ENCODE assay signal across 1 cellular context in genomic region chr3:53704363-53704725, GRCh38.
TF ChIP-seq lines count a peak whose summit lies in the region.

No MANE protein-coding gene starts in this region.

TF ChIP-seq in H1, 55 proteins besides CTCF, POLR2A, EP300 and RAD21 (continued from another document):
- no peak for TF ChIP-seq CHD7 (IDR thresholded peaks at IDR 0.05; ENCODE audit: insufficient replicate concordance, low read length)
- TF ChIP-seq NRF1 (IDR thresholded peaks at IDR 0.05; ENCODE audit: low read depth, low read length): no peak
- TF ChIP-seq ATF2 (IDR thresholded peaks at IDR 0.05; ENCODE audit: low read length): no peak
- TF ChIP-seq CHD2 (IDR thresholded peaks at IDR 0.05; ENCODE audit: low read length): no peak
- no peak for TF ChIP-seq RBBP5 (IDR thresholded peaks at IDR 0.05; ENCODE audit: borderline replicate concordance, low read depth, low read length)
- TF ChIP-seq SIRT6 (IDR thresholded peaks at IDR 0.05; ENCODE audit: low read length): no peak
- TF ChIP-seq GABPA (IDR thresholded peaks at IDR 0.05; ENCODE audit: borderline replicate concordance, insufficient read depth, low read length): no peak
- TF ChIP-seq ASH2L (IDR thresholded peaks at IDR 0.05; ENCODE audit: low read length): no peak
- no peak for TF ChIP-seq POLR2AphosphoS5 (IDR thresholded peaks at IDR 0.05; ENCODE audit: low read depth, low read length)
- no peak for TF ChIP-seq MAFK (IDR thresholded peaks at IDR 0.05; ENCODE audit: low read depth, low read length)
